In the genomic region with DNA sequence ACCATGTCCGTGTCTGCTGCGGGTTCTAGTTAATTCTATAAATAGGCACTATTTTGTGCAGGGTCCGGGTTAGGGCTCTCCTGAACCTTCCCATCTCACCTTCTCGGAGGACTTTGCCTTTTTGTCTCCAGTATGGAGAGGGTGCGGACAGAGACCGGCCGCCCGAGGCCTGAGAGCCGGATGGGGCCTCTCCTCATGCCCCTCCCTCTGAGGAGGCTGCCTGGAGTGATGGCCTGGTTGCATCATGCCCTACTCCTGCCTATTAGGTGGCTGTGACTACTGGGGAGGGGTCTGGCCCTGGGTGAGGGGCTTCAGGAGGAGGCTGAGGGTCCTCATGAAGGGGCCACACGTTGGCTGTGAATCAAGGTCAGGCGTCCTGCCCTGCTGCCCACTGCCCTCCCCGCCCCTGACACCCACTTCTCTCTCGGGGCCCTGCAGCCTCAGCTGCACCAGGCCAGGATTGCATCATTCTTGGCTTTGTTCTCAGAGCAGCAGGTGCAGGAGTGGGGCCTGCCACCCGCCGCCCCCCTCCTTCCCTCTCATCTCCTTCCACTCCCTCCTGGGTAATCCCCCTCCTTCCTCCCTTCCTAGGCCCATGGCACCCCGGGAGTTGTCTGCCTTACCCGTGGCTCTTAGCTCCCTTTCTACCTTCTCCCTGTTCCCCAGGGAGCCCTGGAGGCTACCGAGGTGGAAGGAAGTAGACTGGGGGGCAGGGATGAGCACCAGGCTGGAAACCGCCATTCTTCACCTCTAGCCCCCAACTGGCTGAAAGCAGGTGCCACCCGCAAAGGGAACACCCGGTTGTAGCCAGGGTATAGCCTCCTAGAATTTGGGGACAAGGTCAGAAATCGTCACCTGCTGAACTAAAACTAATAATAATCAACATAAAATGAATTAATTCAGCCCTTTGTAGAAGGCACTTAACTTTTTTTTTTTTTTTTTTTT, we compare ENCODE assay signal across 7 cellular contexts. TPM values are rescaled to one million over a fixed set of nuclear protein-coding genes. Genes with fewer than 3 reads are reported as not detected.
DNase-seq lines count a peak whose midpoint lies in the region; ATAC-seq and TF ChIP-seq lines count a peak whose summit lies in the region.

No MANE protein-coding gene starts in this region.

- DNase-seq in GM12865 (ENCODE audit: low read depth) (peak; percentile 70), MM.1S (peak; percentile 33), PC-3 (peak; percentile 5), dorsolateral prefrontal cortex (peak in 3 of 10 donors; percentile 48 to 79 (median 58)), Peyer's patch (no peak)

- H3K9ac ChIP-seq in MM.1S (ENCODE audit: low read length) (peak overlapping the region; percentile 94), PC-3 (ENCODE audit: low read length) (no peak overlapping the region)

- peak overlapping the region; percentile 100 for H3K4me2 ChIP-seq in MM.1S (ENCODE audit: low read depth, low read length)
- H3K4me2 ChIP-seq in PC-3 (ENCODE audit: low read length): peak overlapping the region; percentile 62; the same call in 1 of the 2 replicates

- H4K20me1 ChIP-seq in MM.1S (ENCODE audit: insufficient read depth, low read length) (no peaks in the 10 kb centered on the region), PC-3 (ENCODE audit: low read length) (no peaks in the 10 kb centered on the region)

- intact Hi-C loops in PC-3 (cut with micrococcal nuclease): no loop called here
- intact Hi-C loops in dorsolateral prefrontal cortex (cut with DNase I): loop anchor here (2.0 kb wide), 2 partner anchors 65 to 67 kb away; a partner anchor contains a TSS

- H3K9me3 ChIP-seq in MM.1S (replicated peaks; ENCODE audit: insufficient read depth, low read length) (no peaks in the 10 kb centered on the region), PC-3 (ENCODE audit: low read length) (no peaks in the 10 kb centered on the region), neuron (ENCODE audit: low read length) (no peaks in the 10 kb centered on the region), Peyer's patch (no peaks in the 10 kb centered on the region)

- no peaks in the 10 kb centered on the region for H3K79me2 ChIP-seq in MM.1S (ENCODE audit: low read length)
- H3K79me2 ChIP-seq in PC-3 (ENCODE audit: low read length): no peaks in the 10 kb centered on the region

- peak overlapping the region; percentile 49 for H3K4me3 ChIP-seq in GM12865 (ENCODE audit: low read depth, low read length)
- peak overlapping the region; percentile 75 for H3K4me3 ChIP-seq in MM.1S (ENCODE audit: low read length)
- H3K4me3 ChIP-seq in PC-3 (ENCODE audit: low read length): peak overlapping the region; percentile 51; the same call in 1 of the 2 replicates
- peak overlapping the region in 56 of 59 donors; percentile 12 to 63 (median 39) for H3K4me3 ChIP-seq in dorsolateral prefrontal cortex
- H3K4me3 ChIP-seq in neuron (ENCODE audit: low read length): peak overlapping the region; percentile 8
- no peak overlapping the region for H3K4me3 ChIP-seq in Peyer's patch

- peaks cover 11% of the 10 kb centered on the region for H3K4me1 ChIP-seq in MM.1S (ENCODE audit: low read length)
- H3K4me1 ChIP-seq in PC-3 (ENCODE audit: insufficient read depth, low read length): 0 out of 2 replicates have a peak, but pooled peaks cover 3% of the 10 kb centered on the region
- H3K4me1 ChIP-seq in neuron (ENCODE audit: insufficient read depth, low read length): peaks cover 46% of the 10 kb centered on the region
- H3K4me1 ChIP-seq in Peyer's patch: peaks cover 0 to 17% (median 6%) of the 10 kb centered on the region in 4 donors

- CTCF ChIA-PET in PC-3 (lab: Charles Lee): interaction anchor here (1.3 to 3.6 kb wide), 2 partner anchors 34 to 66 kb away, joined by 6 to 46 read pairs; no protein-coding TSS in a partner anchor

- peaks cover 21% of the 10 kb centered on the region for H3K27me3 ChIP-seq in MM.1S (replicated peaks; ENCODE audit: insufficient read depth, low read length)
- peaks cover 11% of the 10 kb centered on the region for H3K27me3 ChIP-seq in PC-3 (ENCODE audit: low read length)
- peaks cover 0 to 3% (median 0%) of the 10 kb centered on the region in 45 donors for H3K27me3 ChIP-seq in dorsolateral prefrontal cortex
- H3K27me3 ChIP-seq in neuron (ENCODE audit: insufficient read depth, low read length): peaks cover 29% of the 10 kb centered on the region
- peaks cover 0 to 8% of the 10 kb centered on the region in 2 donors for H3K27me3 ChIP-seq in Peyer's patch

- BruUV-seq in PC-3 (replicated peaks; lab: Mats Ljungman, UMichigan): TSS peak; percentile 56

- H3F3A ChIP-seq in MM.1S (ENCODE audit: insufficient read depth, low read length) (peaks cover 5% of the 10 kb centered on the region; the same call in 1 of the 2 replicates), PC-3 (ENCODE audit: low read length, unreplicated experiment) (no peaks in the 10 kb centered on the region)

- ATAC-seq in PC-3: peak; percentile 79
- no peak for ATAC-seq in GM21717 (IDR thresholded peaks at IDR 0.05; ENCODE audit: unreplicated experiment)

- no peaks in the 10 kb centered on the region for H3K9me2 ChIP-seq in MM.1S (replicated peaks; ENCODE audit: insufficient read depth, low read length)
- H3K9me2 ChIP-seq in PC-3 (replicated peaks; ENCODE audit: low read length): no peaks in the 10 kb centered on the region

- peak overlapping the region; percentile 100 for H2AFZ ChIP-seq in MM.1S (ENCODE audit: low read length)
- H2AFZ ChIP-seq in PC-3 (ENCODE audit: low read length): peak overlapping the region; percentile 90
- peak overlapping the region; percentile 52 for H2AFZ ChIP-seq in neuron (ENCODE audit: low read depth, low read length)

- TF ChIP-seq POLR2A in Peyer's patch (IDR thresholded peaks at IDR 0.05): no peak

- no peak for TF ChIP-seq CTCF in GM12865 (IDR thresholded peaks at IDR 0.05; ENCODE audit: insufficient read depth, low read depth, low read length, missing control alignments)
- TF ChIP-seq CTCF in MM.1S (IDR thresholded peaks at IDR 0.05; ENCODE audit: low read length): no peak
- TF ChIP-seq CTCF in PC-3 (conservative IDR thresholded peaks at IDR 0.05; ENCODE audit: low read depth, low read length): no peak
- TF ChIP-seq CTCF in dorsolateral prefrontal cortex (IDR thresholded peaks at IDR 0.05 in 54 of 56, conservative IDR thresholded peaks at IDR 0.05 in 2 of 56; ENCODE audit: low read depth in 1 of 56, partially characterized antibody in 56 of 56): no peak
- TF ChIP-seq CTCF in Peyer's patch (IDR thresholded peaks at IDR 0.05): no peak

- no peaks in the 10 kb centered on the region for H3K36me3 ChIP-seq in MM.1S (replicated peaks; ENCODE audit: insufficient read depth, low read length)
- H3K36me3 ChIP-seq in PC-3 (ENCODE audit: low read depth, low read length): no peaks in the 10 kb centered on the region
- no peaks in the 10 kb centered on the region for H3K36me3 ChIP-seq in neuron (ENCODE audit: insufficient read depth, low read length)
- no peaks in the 10 kb centered on the region for H3K36me3 ChIP-seq in Peyer's patch

- peak overlapping the region; percentile 74; the same call in 1 of the 2 replicates for H3K27ac ChIP-seq in MM.1S (ENCODE audit: low read length)
- no peak overlapping the region for H3K27ac ChIP-seq in PC-3 (ENCODE audit: low read length)
- peak overlapping the region; percentile 2 to 95 (median 75) for H3K27ac ChIP-seq in dorsolateral prefrontal cortex
- H3K27ac ChIP-seq in Peyer's patch: no peak overlapping the region

- POLR2A ChIA-PET in PC-3 (lab: Charles Lee; ENCODE audit: unreplicated experiment): interaction anchor here (0.7 kb wide), 1 partner anchor 33 kb away, joined by 4 read pairs; no protein-coding TSS in a partner anchor

RNA-seq across cellular contexts. Expression of a gene that starts 12.7 kb away (rescaled TPM):
- total RNA-seq in PC-3 (2014; rRNA removed) (9.0 and 10.6 TPM in 2 replicates), dorsolateral prefrontal cortex (100 to 1,000 TPM in 109 of 120 experiments, 10 to 100 TPM in 11; 93.2 to 496 (median 159) TPM), Peyer's patch (10 to 100 TPM in 2 of 4 donors, 1 to 10 TPM in 1, under 1 TPM in 1; 0.88 to 36.3 (median 8.9) TPM)

Comparison
In these comparisons a context has a peak if more than half of its experiments do, and no peak if none do; other contexts are left out.
1. DNase-seq: peak in GM12865 (single experiment), MM.1S (single experiment) and PC-3 (single experiment); none in Peyer's patch (0 of 3).
2. H3K4me3 ChIP-seq: peak in GM12865 (single experiment), MM.1S (single experiment), PC-3 (single experiment), dorsolateral prefrontal cortex (56 of 59) and neuron (single experiment); none in Peyer's patch (0 of 4).
3. H3K27ac ChIP-seq: peak in MM.1S (single experiment) and dorsolateral prefrontal cortex (59 of 59); none in PC-3 (single experiment) and Peyer's patch (0 of 4).
4. Peak in every context shown above with its lines, with median percentiles within 50 percentile points of each other: H2AFZ ChIP-seq.